Comparison of ENCODE assay signal across 8 cellular contexts in the genomic region with DNA sequence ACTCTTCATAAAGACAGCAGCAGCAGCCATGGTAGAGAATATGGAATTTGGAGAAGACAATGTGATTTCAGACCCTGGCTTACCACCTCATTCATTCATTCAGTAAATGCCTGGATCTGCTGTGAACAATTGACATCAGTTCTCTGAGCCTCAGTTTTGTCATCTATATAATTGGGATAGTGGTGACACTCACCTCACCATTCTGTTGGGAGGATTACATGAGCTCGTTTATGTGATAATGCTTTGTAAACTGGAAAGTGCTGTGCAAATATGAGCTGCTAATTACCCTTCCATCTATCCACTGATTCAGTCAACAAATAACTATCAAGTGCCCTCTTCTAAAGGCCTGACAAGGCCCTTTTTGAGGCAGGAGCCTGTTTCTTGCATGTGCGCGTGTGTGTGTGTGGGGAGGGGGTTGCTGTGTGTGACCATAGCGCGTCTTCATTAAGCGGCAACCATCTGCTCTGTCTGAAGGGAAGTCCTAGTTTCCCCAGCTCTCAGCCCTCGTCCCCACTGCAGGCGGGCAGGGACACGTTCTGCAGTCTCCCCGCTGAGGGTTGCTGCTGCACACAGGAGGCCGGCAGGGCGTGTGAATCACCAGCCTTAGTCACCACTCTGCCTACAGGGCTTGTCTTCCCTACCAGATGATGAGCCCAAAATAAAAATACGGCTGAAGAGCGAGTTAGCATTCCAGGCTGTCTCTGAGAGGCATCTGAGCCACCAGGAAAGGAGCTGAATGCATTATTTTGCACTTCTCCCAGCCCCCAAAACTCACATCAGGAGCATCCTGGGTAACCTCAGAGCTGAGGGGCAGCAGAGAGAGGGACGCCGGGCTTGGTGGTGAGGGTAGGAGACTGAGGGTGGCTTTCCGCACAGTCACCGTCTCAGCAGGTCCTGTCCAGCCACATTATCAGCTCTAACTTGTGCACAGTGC. TPM values are rescaled to one million over a fixed set of nuclear protein-coding genes. Genes with fewer than 3 reads are reported as not detected.
DNase-seq lines count a peak whose midpoint lies in the region; ATAC-seq and TF ChIP-seq lines count a peak whose summit lies in the region.

No MANE protein-coding gene starts in this region.

- TF ChIP-seq POLR2A in IMR-90 (IDR thresholded peaks at IDR 0.05; ENCODE audit: low read depth, low read length), result no peak

- H2BK5ac ChIP-seq in IMR-90 (ENCODE audit: low read depth, low read length, poor library complexity, severe bottlenecking), result peak overlapping the region; percentile 83

- no peaks in the 10 kb centered on the region for H4K20me1 ChIP-seq in IMR-90 (ENCODE audit: insufficient read depth, low read length)

- peak overlapping the region; percentile 34 for H2AK9ac ChIP-seq in IMR-90 (replicated peaks; ENCODE audit: low read depth, low read length, poor library complexity)

- DNase-seq in AG08395 (ENCODE audit: low spot score) (peak; percentile 94), IMR-90 (peak; percentile 92), RPMI7951 (ENCODE audit: low read depth) (peak; percentile 94), osteocyte (ENCODE audit: extremely low spot score, unreplicated experiment) (peak; percentile 90)

- no peaks in the 10 kb centered on the region for H3K27me3 Mint-ChIP-seq in osteocyte (ENCODE audit: unreplicated experiment)

- H3K36me3 ChIP-seq in IMR-90 (ENCODE audit: control insufficient read depth, insufficient read depth, low read length), result no peaks in the 10 kb centered on the region
- H3K36me3 ChIP-seq in esophagus (ENCODE audit: control insufficient read depth in 2 of 2, insufficient read depth in 2 of 2, low read length in 1 of 2), result no peaks in the 10 kb centered on the region

- H4K5ac ChIP-seq in IMR-90 (ENCODE audit: low read depth, low read length), result peak overlapping the region; percentile 63

- H4K8ac ChIP-seq in IMR-90 (ENCODE audit: low read depth in 2 of 2, low read length in 2 of 2), result peak overlapping the region; percentile 60 to 79; a peak in 3 of 4 replicates

- H3K56ac ChIP-seq in IMR-90 (ENCODE audit: extremely low read depth, insufficient read depth, low read length), result no peak overlapping the region

- POLR2A ChIA-PET in IMR-90 (lab: Charles Lee; ENCODE audit: unreplicated experiment), result interaction anchor here (0.6 to 1.0 kb wide), 3 partner anchors 12 to 20 kb away, joined by 3 to 6 read pairs (median 4); a partner anchor contains a TSS

- H3K4me3 ChIP-seq in IMR-90 (ENCODE audit: insufficient read depth, low read depth, low read length) (no peak overlapping the region), esophagus (ENCODE audit: low read depth in 1 of 2, low read length in 2 of 2) (no peak overlapping the region)

- peak overlapping the region; percentile 90 for H2AFZ ChIP-seq in IMR-90 (replicated peaks; ENCODE audit: low read length, poor library complexity)

- H3K4me1 ChIP-seq in IMR-90 (ENCODE audit: control insufficient read depth, insufficient read depth, low read length) (peaks cover 20% of the 10 kb centered on the region), esophagus (ENCODE audit: control insufficient read depth in 2 of 2, insufficient read depth in 2 of 2, low read length in 1 of 2) (peaks cover 3 to 17% of the 10 kb centered on the region in 2 donors)

- in situ Hi-C loops in IMR-90 (cut with MboI; ENCODE audit: low sequenced_read_pairs), result no loop called here

- H3K36me3 Mint-ChIP-seq in osteocyte (ENCODE audit: unreplicated experiment), result no peaks in the 10 kb centered on the region

- H3K4me2 ChIP-seq in IMR-90 (ENCODE audit: low read depth, low read length), result peak overlapping the region; percentile 27

- peak overlapping the region; percentile 58; the same call in 1 of the 2 replicates for H2AK5ac ChIP-seq in IMR-90 (ENCODE audit: low read depth, low read length)

- no peaks in the 10 kb centered on the region for H3K79me1 ChIP-seq in IMR-90 (ENCODE audit: low read depth in 1 of 2, low read length in 2 of 2)

- H3K4me3 Mint-ChIP-seq in osteocyte (ENCODE audit: unreplicated experiment), result peak overlapping the region; percentile 30

- H2BK15ac ChIP-seq in IMR-90 (ENCODE audit: low read depth, low read length), result peak overlapping the region; percentile 71; the same call in 2 of the 3 replicates

- intact Hi-C loops in IMR-90 (cut with micrococcal nuclease), result loop anchor here (5.0 kb wide), 1 partner anchor 49 kb away; no protein-coding TSS in a partner anchor

- no TSS peak for BruUV-seq in IMR-90 (replicated peaks; lab: Mats Ljungman, UMichigan)

- peak overlapping the region; percentile 62 for H3K18ac ChIP-seq in IMR-90 (ENCODE audit: low read depth, low read length)

- H3K27ac Mint-ChIP-seq in osteocyte (ENCODE audit: unreplicated experiment), result peak overlapping the region; percentile 93

- H4K91ac ChIP-seq in IMR-90 (ENCODE audit: insufficient read depth, low read depth, low read length), result peak overlapping the region; percentile 60

- CTCF ChIA-PET in IMR-90 (lab: Yijun Ruan, JAX), result interaction anchor here (0.7 to 1.5 kb wide), 3 partner anchors 28 to 65 kb away, joined by 3 to 7 read pairs (median 3); a partner anchor contains a TSS

- H3K27me3 ChIP-seq in IMR-90 (ENCODE audit: control insufficient read depth, insufficient read depth, low read length) (peaks cover under 1% of the 10 kb centered on the region; the same call in 1 of the 2 replicates), esophagus (ENCODE audit: control insufficient read depth in 1 of 2, insufficient read depth in 2 of 2, low read length in 2 of 2) (no peaks in the 10 kb centered on the region)

- 2% methylated on average over 6 of the region's 18 CpGs; no CpG with 5 or more reads in 1 of the 2 experiments for WGBS in IMR-90 (ENCODE audit: extremely low coverage in 2 of 2, insufficient read length in 1 of 2), 2 experiments
- WGBS in esophagus, 2 donors, result 35 to 53% methylated on average over 18 of the region's 18 CpGs

- H3K9ac ChIP-seq in IMR-90 (ENCODE audit: low read depth, low read length), result peak overlapping the region; percentile 36; the same call in 1 of the 2 replicates

- H2BK20ac ChIP-seq in IMR-90 (ENCODE audit: low read depth, low read length), result peak overlapping the region; percentile 82

- peak overlapping the region; percentile 89 for H2BK120ac ChIP-seq in IMR-90 (ENCODE audit: low read depth, low read length)

- ATAC-seq in IMR-90 (ENCODE audit: low read depth) (peak; percentile 96), GM18909 (IDR thresholded peaks at IDR 0.05; ENCODE audit: poor library complexity, unreplicated experiment) (no peak), GM21447 (IDR thresholded peaks at IDR 0.05; ENCODE audit: unreplicated experiment) (no peak), GM19397 (IDR thresholded peaks at IDR 0.05; ENCODE audit: unreplicated experiment) (no peak)

- dilution Hi-C loops in IMR-90 (cut with HindIII; ENCODE audit: low sequenced_read_pairs, unreplicated experiment), result no loop called here

- H3K4me1 Mint-ChIP-seq in osteocyte (ENCODE audit: unreplicated experiment), result peaks cover 41% of the 10 kb centered on the region

- no peak for TF ChIP-seq CTCF in IMR-90 (conservative IDR thresholded peaks at IDR 0.05; ENCODE audit: low read depth, low read length)
- TF ChIP-seq CTCF in osteocyte (IDR thresholded peaks at IDR 0.05), result no peak

- peak; percentile 33; the same call in 1 of the 2 replicates for TF ChIP-seq RAD21 in IMR-90 (IDR thresholded peaks at IDR 0.05; ENCODE audit: low read length)

- H3K9me3 ChIP-seq in IMR-90 (ENCODE audit: control insufficient read depth, insufficient read depth, low read length) (no peaks in the 10 kb centered on the region), esophagus (ENCODE audit: control insufficient read depth in 2 of 2, insufficient read depth in 1 of 2, low read depth in 1 of 2, low read length in 1 of 2) (no peaks in the 10 kb centered on the region)

- peak overlapping the region; percentile 79 for H3K4ac ChIP-seq in IMR-90 (ENCODE audit: low read depth, low read length)

- H3K27ac ChIP-seq in IMR-90 (ENCODE audit: insufficient read depth, low read length) (peak overlapping the region; percentile 72), esophagus (ENCODE audit: low read depth in 2 of 2, low read length in 1 of 2) (peak overlapping the region; percentile 95 to 98)

- H3K14ac ChIP-seq in IMR-90 (replicated peaks; ENCODE audit: low read depth, low read length), result peak overlapping the region; percentile 85

- H3K9me3 Mint-ChIP-seq in osteocyte (ENCODE audit: unreplicated experiment), result no peaks in the 10 kb centered on the region

- H3K23ac ChIP-seq in IMR-90 (ENCODE audit: low read depth, low read length), result peak overlapping the region; percentile 84

- peaks cover 13% of the 10 kb centered on the region; the same call in 1 of the 2 replicates for H3K9me1 ChIP-seq in IMR-90 (ENCODE audit: insufficient read depth, low read length)

TF ChIP-seq in IMR-90, 13 proteins besides CTCF, POLR2A, EP300 and RAD21 (continues in another document):
- TF ChIP-seq RCOR1 (IDR thresholded peaks at IDR 0.05; ENCODE audit: insufficient replicate concordance, low read length) (no peak), NFE2L2 (IDR thresholded peaks at IDR 0.05; ENCODE audit: low read depth, low read length) (no peak; the same call in 1 of the 2 replicates), FOS (IDR thresholded peaks at IDR 0.05; ENCODE audit: low read depth, low read length) (peak; percentile 94), CHD1 (IDR thresholded peaks at IDR 0.05; ENCODE audit: low read depth, low read length) (no peak), MXI1 (IDR thresholded peaks at IDR 0.05; ENCODE audit: borderline replicate concordance, low read depth, low read length) (no peak), SMC3 (IDR thresholded peaks at IDR 0.05; ENCODE audit: low read depth, low read length) (peak; percentile 24; the same call in 1 of the 2 replicates), MAZ (IDR thresholded peaks at IDR 0.05; ENCODE audit: borderline replicate concordance, low read depth, low read length) (peak; percentile 14; the same call in 1 of the 2 replicates), BHLHE40 (IDR thresholded peaks at IDR 0.05; ENCODE audit: low read depth, low read length) (peak; percentile 56; the same call in 1 of the 2 replicates), MAFK (IDR thresholded peaks at IDR 0.05; ENCODE audit: low read depth, low read length) (no peak)
- TF ChIP-seq, protein P1, sequence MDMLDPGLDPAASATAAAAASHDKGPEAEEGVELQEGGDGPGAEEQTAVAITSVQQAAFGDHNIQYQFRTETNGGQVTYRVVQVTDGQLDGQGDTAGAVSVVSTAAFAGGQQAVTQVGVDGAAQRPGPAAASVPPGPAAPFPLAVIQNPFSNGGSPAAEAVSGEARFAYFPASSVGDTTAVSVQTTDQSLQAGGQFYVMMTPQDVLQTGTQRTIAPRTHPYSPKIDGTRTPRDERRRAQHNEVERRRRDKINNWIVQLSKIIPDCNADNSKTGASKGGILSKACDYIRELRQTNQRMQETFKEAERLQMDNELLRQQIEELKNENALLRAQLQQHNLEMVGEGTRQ (IDR thresholded peaks at IDR 0.05; ENCODE audit: low read depth, low read length), result peak; percentile 7; the same call in 1 of the 2 replicates

RNA-seq across cellular contexts. Expression of a gene that starts 19.9 kb away (rescaled TPM):
- total RNA-seq in IMR-90 (2012; rRNA removed) (12.5 and 12.8 TPM in 2 replicates), osteocyte (17.2 and 19.3 TPM in 2 replicates)
- polyA plus RNA-seq in IMR-90 (2012; rRNA removed) (25.5 and 30.7 TPM in 2 replicates), esophagus (10 to 100 TPM; 36.3 to 92.2 TPM)
- polyA plus RNA-seq in IMR-90 (2012; cell fraction: cytosol; rRNA removed), result 25.6 and 28.6 TPM in 2 replicates
- polyA plus RNA-seq in IMR-90 (2012; cell fraction: nucleus; rRNA removed; ENCODE audit: low replicate concordance), result 8.6 and 16.0 TPM in 2 replicates
- total RNA-seq in RPMI7951 (2014; rRNA removed; shearing (Covaris generic)), result 16.3 and 22.0 TPM in 2 replicates
